ENCODE assay signal across 32 cellular contexts in the genomic region with DNA sequence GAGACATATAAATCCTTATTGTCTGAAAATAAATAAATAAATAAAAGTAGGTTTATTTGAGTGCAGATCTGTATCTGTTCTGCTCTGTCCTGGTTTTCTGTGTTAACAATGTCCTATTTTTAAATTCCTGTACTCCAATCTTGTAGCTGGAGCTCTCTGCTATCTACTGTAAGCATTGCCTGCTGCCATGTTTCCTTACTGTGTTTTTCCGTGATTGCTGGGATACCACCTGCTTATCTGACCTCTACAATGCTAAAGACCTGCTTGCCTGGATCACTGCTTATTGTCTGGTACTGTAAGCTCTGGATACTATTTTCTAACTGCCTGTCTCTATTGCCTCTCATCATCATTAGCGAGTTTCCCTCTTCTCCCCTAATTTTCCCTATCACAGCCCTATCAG. TPM values are rescaled to one million over a fixed set of nuclear protein-coding genes. Genes with fewer than 3 reads are reported as not detected.
DNase-seq lines count a peak whose midpoint lies in the region; ATAC-seq, FAIRE-seq and TF ChIP-seq lines count a peak whose summit lies in the region.
"Had no signal": no experiment of that assay in that cellular context is flagged by ENCODE, and none has a peak within 500 bp of the region (broad histone marks: within the 10 kb centered on the region; RNA-seq: fewer than 3 reads in every experiment).

No MANE protein-coding gene starts in this region.

- peaks cover 6% of the 10 kb centered on the region for H3K36me3 ChIP-seq in left ventricle myocardium inferior
- H3K36me3 ChIP-seq: colonic mucosa, left lung, transverse colon had no signal

- no peak overlapping the region for H3K4me3 ChIP-seq in left ventricle myocardium inferior
- H3K4me3 ChIP-seq: colonic mucosa, left lung, SK-N-MC, skin epidermis, transverse colon had no signal

- H3K27me3 Mint-ChIP-seq in CD4-positive, alpha-beta T cell = no peaks in the 10 kb centered on the region
- H3K27me3 Mint-ChIP-seq in brain = no peaks in the 10 kb centered on the region
- H3K27me3 Mint-ChIP-seq: activated CD8-positive, alpha-beta T cell treated with anti-CD3 and anti-CD28 coated beads for 36 hours; stimulated activated memory B cell treated with anti-CD40 and anti-IgM and Interleukin-4, amounts not matched to agents 10 μg/mL and 1 μg/mL and 100 μg/mL, for 72 hours had no signal

- no peak for DNase-seq in CD4-positive, alpha-beta T cell
- peak; percentile 16 for DNase-seq in SK-N-DZ (ENCODE audit: low spot score)
- no peak for DNase-seq in left ventricle myocardium inferior
- DNase-seq in NCI-H2196 treated with DMSO at 0.1 percent for 48 hours (lab: John Stamatoyannopoulos, UW; ENCODE audit: unreplicated experiment) = no peak
- no peak for DNase-seq in kidney tubule cell (ENCODE audit: low spot score)
- DNase-seq in GM12891 (ENCODE audit: insufficient read length, low spot score) = no peak
- DNase-seq in germinal center (ENCODE audit: low spot score) = no peak
- DNase-seq: activated CD8-positive, alpha-beta memory T cell treated with anti-CD3 and anti-CD28 coated beads, Interleukin-2, amount 50 U/mL, for 48 hours; activated CD8-positive, alpha-beta T cell treated with anti-CD3 and anti-CD28 coated beads for 36 hours; anterior cingulate cortex; colonic mucosa; DMS 273 treated with DMSO at 0.1 percent for 48 hours; effector CD8-positive, alpha-beta T cell; EL; glutamatergic neuron; Kasumi-1; left lung; midbrain; natural killer cell; NCI-H1436; NCI-H2081 treated with DMSO at 0.1 percent for 48 hours; NCI-H446 treated with DMSO at 0.1 percent for 48 hours; NCI-H82; RPMI8226; transverse colon had no signal

- no peak overlapping the region for H3K27ac ChIP-seq in CD4-positive, alpha-beta T cell (ENCODE audit: low read depth, low read length)
- peak overlapping the region; percentile 69 for H3K27ac ChIP-seq in left ventricle myocardium inferior (replicated peaks)
- H3K27ac ChIP-seq: colonic mucosa, left lung, SK-N-MC, skin epidermis, transverse colon had no signal

- H3K4me1 ChIP-seq in left ventricle myocardium inferior = peaks cover 63% of the 10 kb centered on the region
- H3K4me1 ChIP-seq: colonic mucosa, left lung had no signal

- peaks cover 15% of the 10 kb centered on the region for H3K36me3 Mint-ChIP-seq in CD4-positive, alpha-beta T cell (ENCODE audit: low read depth)
- H3K36me3 Mint-ChIP-seq in brain = peaks cover 46% of the 10 kb centered on the region
- H3K36me3 Mint-ChIP-seq: natural killer cell had no signal

- H3K27ac Mint-ChIP-seq in CD4-positive, alpha-beta T cell = peak overlapping the region; percentile 7
- peak overlapping the region in 3 of 5 experiments; percentile 10 to 25 (median 11) for H3K27ac Mint-ChIP-seq in brain
- H3K27ac Mint-ChIP-seq: activated CD8-positive, alpha-beta T cell treated with anti-CD3 and anti-CD28 coated beads for 36 hours; activated naive CD4-positive, alpha-beta T cell treated with anti-CD3 and anti-CD28 coated beads, Interleukin-2, amount 50 U/mL, for 72 hours; stimulated activated memory B cell treated with anti-CD40 and anti-IgM and Interleukin-4, amounts not matched to agents 10 μg/mL and 1 μg/mL and 100 μg/mL, for 72 hours had no signal

- POLR2A ChIA-PET in CD4-positive, alpha-beta T cell (lab: Charles Lee) = interaction anchor here (1.0 to 2.1 kb wide), 2 partner anchors 11 to 405 kb away, joined by 3 to 22 read pairs; a partner anchor contains a TSS

- intact Hi-C loops in CD4-positive, alpha-beta T cell (cut with DNase I, micrococcal nuclease) = no loop called here
- intact Hi-C loops in left ventricle myocardium inferior (cut with micrococcal nuclease) = no loop called here

- no peaks in the 10 kb centered on the region for H3K9me3 ChIP-seq in CD4-positive, alpha-beta T cell (ENCODE audit: control insufficient read depth, low read length)
- H3K9me3 ChIP-seq in left ventricle myocardium inferior (replicated peaks) = no peaks in the 10 kb centered on the region
- H3K9me3 ChIP-seq: colonic mucosa, left lung, transverse colon had no signal

- H3K4me1 Mint-ChIP-seq in CD4-positive, alpha-beta T cell (ENCODE audit: low read depth) = peaks cover 44% of the 10 kb centered on the region
- H3K4me1 Mint-ChIP-seq in brain = peaks cover 16% of the 10 kb centered on the region

- peak overlapping the region; percentile 9 for H3K4me3 Mint-ChIP-seq in CD4-positive, alpha-beta T cell
- peak overlapping the region in 2 of 5 experiments; percentile 13 to 16 for H3K4me3 Mint-ChIP-seq in brain
- H3K4me3 Mint-ChIP-seq: activated CD8-positive, alpha-beta T cell treated with anti-CD3 and anti-CD28 coated beads for 36 hours; natural killer cell; stimulated activated memory B cell treated with anti-CD40 and anti-IgM and Interleukin-4, amounts not matched to agents 10 μg/mL and 1 μg/mL and 100 μg/mL, for 72 hours had no signal

- FAIRE-seq in GM12891 (lab: Jason Lieb, UNC) = no peak
- FAIRE-seq: bronchial epithelial cell, islet of Langerhans had no signal

- CTCF ChIA-PET in CD4-positive, alpha-beta T cell (lab: Charles Lee) = no interaction called here

- H3K27me3 ChIP-seq in CD4-positive, alpha-beta T cell (ENCODE audit: control insufficient read depth, insufficient read depth, low read length) = no peaks in the 10 kb centered on the region
- H3K27me3 ChIP-seq in left ventricle myocardium inferior (ENCODE audit: low read depth) = no peaks in the 10 kb centered on the region
- H3K27me3 ChIP-seq: colonic mucosa, left lung, transverse colon had no signal

- no peaks in the 10 kb centered on the region for H3K9me3 Mint-ChIP-seq in CD4-positive, alpha-beta T cell
- H3K9me3 Mint-ChIP-seq in brain = peaks cover 5 to 18% (median 7%) of the 10 kb centered on the region in 5 experiments
- H3K9me3 Mint-ChIP-seq: activated naive CD4-positive, alpha-beta T cell treated with anti-CD3 and anti-CD28 coated beads, Interleukin-2, amount 50 U/mL, for 72 hours; natural killer cell; stimulated activated memory B cell treated with anti-CD40 and anti-IgM and Interleukin-4, amounts not matched to agents 10 μg/mL and 1 μg/mL and 100 μg/mL, for 72 hours had no signal

- no peak for TF ChIP-seq POLR2A in GM12891 (IDR thresholded peaks at IDR 0.05; ENCODE audit: low read depth, low read length)

- ATAC-seq in CD4-positive, alpha-beta T cell (ENCODE audit: poor library complexity) = no peak
- ATAC-seq: activated CD8-positive, alpha-beta T cell treated with anti-CD3 and anti-CD28 coated beads for 36 hours; activated naive CD4-positive, alpha-beta T cell treated with anti-CD3 and anti-CD28 coated beads, Interleukin-2, amount 50 U/mL, for 72 hours; left lung; natural killer cell; stimulated activated memory B cell treated with anti-CD40 and anti-IgM and Interleukin-4, amounts not matched to agents 10 μg/mL and 1 μg/mL and 100 μg/mL, for 72 hours had no signal

- TF ChIP-seq CTCF in CD4-positive, alpha-beta T cell (IDR thresholded peaks at IDR 0.05) = no peak
- no peak for TF ChIP-seq CTCF in brain (conservative IDR thresholded peaks at IDR 0.05)
- no peak for TF ChIP-seq CTCF in left ventricle myocardium inferior (IDR thresholded peaks at IDR 0.05; ENCODE audit: borderline replicate concordance)

TF ChIP-seq in GM12891, 5 proteins besides CTCF, POLR2A, EP300 and RAD21:
- no peak for TF ChIP-seq PAX5 (IDR thresholded peaks at IDR 0.05; ENCODE audit: insufficient read depth, low read length, severe bottlenecking)

RNA-seq across cellular contexts. Expression of a gene that starts 11.6 kb away (rescaled TPM):
- 100 to 1,000 TPM in 1 of 2 experiments, 10 to 100 TPM in 1; 96.9 to 102 TPM for total RNA-seq in CD4-positive, alpha-beta T cell
- polyA plus RNA-seq in SK-N-DZ (2014; cell fraction: cytosol; rRNA removed) = 4.2 and 6.3 TPM in 2 replicates
- polyA plus RNA-seq in SK-N-DZ (2014; cell fraction: nucleus; rRNA removed) = 9.6 and 12.1 TPM in 2 replicates
- polyA plus RNA-seq in brain (ENCODE audit: insufficient read depth, low read depth, low replicate concordance) = 4.4 TPM
- total RNA-seq in left ventricle myocardium inferior = 45.4 TPM
- 6.3 TPM for polyA plus RNA-seq in GM12891 (2012; ENCODE audit: low read depth, missing spikeins)
